ENCODE assay signal across 10 cellular contexts in the genomic region with DNA sequence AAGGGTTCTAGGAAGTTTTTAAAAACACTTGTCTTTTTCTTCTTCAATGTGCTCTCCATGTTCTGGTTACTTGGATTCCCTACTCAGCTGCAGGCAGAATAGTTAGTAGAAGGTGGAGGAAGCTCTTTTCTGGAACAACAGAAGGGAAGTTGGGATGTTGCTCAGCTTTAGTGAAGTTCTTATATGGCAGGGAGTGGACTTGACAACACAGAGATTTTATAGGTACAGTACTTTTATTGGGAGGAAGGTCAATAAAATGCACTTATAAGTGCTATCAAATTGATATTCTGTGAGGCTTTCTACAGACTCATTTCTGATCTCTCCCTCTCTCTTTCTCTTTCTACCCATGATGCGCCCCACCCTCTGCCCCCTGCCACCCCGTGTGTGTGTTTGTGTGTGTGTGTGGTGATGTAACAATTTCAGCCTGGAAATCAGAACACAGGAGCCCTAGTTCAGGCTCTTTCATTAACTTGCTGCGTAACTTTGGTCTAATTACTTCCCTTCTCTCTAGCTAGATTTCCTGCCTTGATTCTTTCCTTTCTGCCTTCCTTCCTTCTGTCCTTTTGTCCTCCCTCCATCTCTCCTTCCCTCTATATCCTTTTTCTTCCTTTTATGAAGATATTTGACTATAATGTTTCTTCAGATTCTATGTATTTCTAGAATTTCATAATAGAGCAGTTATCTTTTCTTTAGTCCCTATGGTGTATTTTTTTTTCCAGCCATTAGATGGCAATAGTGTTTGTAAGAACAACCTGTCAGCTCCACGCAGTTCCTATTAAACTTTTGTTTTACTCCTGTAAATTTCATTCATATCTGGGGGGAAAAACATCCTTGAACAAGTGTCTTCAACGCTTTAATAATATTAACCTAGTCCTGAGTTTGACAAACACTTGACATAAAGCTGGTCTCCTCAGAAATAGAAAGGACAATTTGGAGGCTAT. TPM values are rescaled to one million over a fixed set of nuclear protein-coding genes. Genes with fewer than 3 reads are reported as not detected.
DNase-seq lines count a peak whose midpoint lies in the region; ATAC-seq and TF ChIP-seq lines count a peak whose summit lies in the region.
"Had no signal": no experiment of that assay in that cellular context is flagged by ENCODE, and none has a peak within 500 bp of the region (broad histone marks: within the 10 kb centered on the region; RNA-seq: fewer than 3 reads in every experiment).

No MANE protein-coding gene starts in this region.

- no peak overlapping the region for H2AFZ ChIP-seq in KMS-11 (ENCODE audit: low read depth)
- H2AFZ ChIP-seq in osteoblast (ENCODE audit: low read length), result no peak overlapping the region
- H2AFZ ChIP-seq in neuronal stem cell (ENCODE audit: low read length), result no peak overlapping the region

- no peak overlapping the region for H4K91ac ChIP-seq in neuronal stem cell (ENCODE audit: low read depth, low read length, poor library complexity)

- TF ChIP-seq CTCF in KMS-11 (conservative IDR thresholded peaks at IDR 0.05; ENCODE audit: low read depth, low read length), result peak; percentile 50
- no peak for TF ChIP-seq CTCF in cardiac fibroblast (IDR thresholded peaks at IDR 0.05; ENCODE audit: low read depth, low read length)
- TF ChIP-seq CTCF in osteoblast (IDR thresholded peaks at IDR 0.05; ENCODE audit: extremely low read depth, low read depth, low read length), result peak; percentile 45

- no peak overlapping the region for H3K4ac ChIP-seq in neuronal stem cell (ENCODE audit: low read length)

- H3K9me3 ChIP-seq in osteoblast (ENCODE audit: low read depth, low read length), result peaks cover 2% of the 10 kb centered on the region
- H3K9me3 ChIP-seq in neuronal stem cell (replicated peaks in 1 of 2; ENCODE audit: control insufficient read depth in 2 of 2, insufficient read depth in 1 of 2, low read depth in 1 of 2, low read length in 2 of 2), result no peaks in the 10 kb centered on the region

- DNase-seq in DMS53 (lab: John Stamatoyannopoulos, UW) (peak; percentile 28), DMS53 treated with DMSO at 0.1 percent for 48 hours (lab: John Stamatoyannopoulos, UW; ENCODE audit: unreplicated experiment) (no peak), cardiac fibroblast (ENCODE audit: low read depth in 2 of 2) (peak; percentile 29 to 47), osteoblast (ENCODE audit: insufficient read length, low spot score, missing footprints) (no peak), neuronal stem cell (ENCODE audit: low spot score) (no peak)
- DNase-seq: SHP77 treated with DMSO at 0.1 percent for 48 hours had no signal

- ATAC-seq in GM21717 (IDR thresholded peaks at IDR 0.05; ENCODE audit: unreplicated experiment) (no peak), HG03442 (IDR thresholded peaks at IDR 0.05; ENCODE audit: unreplicated experiment) (no peak)
- ATAC-seq: right cardiac atrium had no signal

- WGBS in neuronal stem cell (ENCODE audit: extremely low coverage in 2 of 2, insufficient read length in 2 of 2, insufficient replicate concordance in 1 of 2), 2 donors, result no CpG with 5 or more reads among the region's 5 CpGs

- H3K27me3 ChIP-seq in KMS-11 (ENCODE audit: insufficient read depth, low read depth), result no peaks in the 10 kb centered on the region
- no peaks in the 10 kb centered on the region for H3K27me3 ChIP-seq in osteoblast (ENCODE audit: insufficient read depth, low read length)
- H3K27me3 ChIP-seq in neuronal stem cell (ENCODE audit: control insufficient read depth in 3 of 3, insufficient read depth in 3 of 3, low read depth in 1 of 3, low read length in 3 of 3), result no peaks in the 10 kb centered on the region

- no peaks in the 10 kb centered on the region for H3K79me2 ChIP-seq in KMS-11 (ENCODE audit: insufficient read depth, low read depth)
- no peaks in the 10 kb centered on the region for H3K79me2 ChIP-seq in osteoblast (ENCODE audit: insufficient read depth, low read length)

- no peaks in the 10 kb centered on the region for H3K36me3 ChIP-seq in KMS-11 (ENCODE audit: insufficient read depth)
- no peaks in the 10 kb centered on the region for H3K36me3 ChIP-seq in osteoblast (ENCODE audit: insufficient read depth, low read length)
- peaks cover 0 to 23% of the 10 kb centered on the region in 2 donors for H3K36me3 ChIP-seq in neuronal stem cell (replicated peaks in 1 of 2; ENCODE audit: control insufficient read depth in 2 of 2, insufficient read depth in 2 of 2, low read length in 2 of 2)

- no peak overlapping the region for H4K8ac ChIP-seq in neuronal stem cell (ENCODE audit: low read depth, low read length)

- no peak overlapping the region for H2AK5ac ChIP-seq in neuronal stem cell (ENCODE audit: low read depth, low read length)

- no peak overlapping the region; the same call in 1 of the 2 replicates for H3K4me2 ChIP-seq in KMS-11
- H3K4me2 ChIP-seq in osteoblast (ENCODE audit: insufficient read depth, low read length), result no peak overlapping the region
- no peak overlapping the region for H3K4me2 ChIP-seq in neuronal stem cell (ENCODE audit: insufficient read depth, low read length, poor library complexity, severe bottlenecking)

- no peak overlapping the region for H2BK120ac ChIP-seq in neuronal stem cell (ENCODE audit: low read depth, low read length)

- no peak overlapping the region for H3K23ac ChIP-seq in neuronal stem cell (ENCODE audit: low read depth, low read length, poor library complexity)

- no peak overlapping the region for H2BK5ac ChIP-seq in neuronal stem cell (ENCODE audit: low read length)

- H3K79me1 ChIP-seq in neuronal stem cell (ENCODE audit: low read depth, low read length), result no peaks in the 10 kb centered on the region

- no peak overlapping the region for H3K4me3 ChIP-seq in KMS-11 (IDR thresholded peaks at IDR 0.05; ENCODE audit: insufficient read depth, low read depth, low read length)
- H3K4me3 ChIP-seq in cardiac fibroblast (replicated peaks in 1 of 2; ENCODE audit: low read depth in 2 of 2, low read length in 2 of 2), result no peak overlapping the region
- H3K4me3 ChIP-seq in osteoblast (ENCODE audit: insufficient read depth, low read length), result no peak overlapping the region
- H3K4me3 ChIP-seq in neuronal stem cell (ENCODE audit: low read length in 2 of 2), result no peak overlapping the region

- no peak overlapping the region for H2BK12ac ChIP-seq in neuronal stem cell (ENCODE audit: low read length)

- H3K9ac ChIP-seq in KMS-11 (no peak overlapping the region), neuronal stem cell (ENCODE audit: low read depth, low read length, poor library complexity) (no peak overlapping the region)

- H3K27ac ChIP-seq in KMS-11, result no peak overlapping the region
- H3K27ac ChIP-seq in osteoblast (ENCODE audit: low read depth, low read length), result no peak overlapping the region
- no peak overlapping the region for H3K27ac ChIP-seq in neuronal stem cell (replicated peaks; ENCODE audit: low read length)

- no peak overlapping the region for H3K18ac ChIP-seq in neuronal stem cell (ENCODE audit: low read length)

- H3K14ac ChIP-seq in neuronal stem cell (ENCODE audit: low read length), result no peak overlapping the region

- H3K4me1 ChIP-seq in KMS-11 (ENCODE audit: low read depth, poor library complexity, severe bottlenecking), result peaks cover 22% of the 10 kb centered on the region
- no peaks in the 10 kb centered on the region for H3K4me1 ChIP-seq in osteoblast (ENCODE audit: insufficient read depth, low read length)
- no peaks in the 10 kb centered on the region for H3K4me1 ChIP-seq in neuronal stem cell (ENCODE audit: control insufficient read depth in 2 of 2, insufficient read depth in 1 of 2, low read depth in 1 of 2, low read length in 2 of 2)

- no peaks in the 10 kb centered on the region for H4K20me1 ChIP-seq in KMS-11 (ENCODE audit: insufficient read depth)
- H4K20me1 ChIP-seq in osteoblast (ENCODE audit: insufficient read depth, low read length), result no peaks in the 10 kb centered on the region

- no peak overlapping the region for H2BK15ac ChIP-seq in neuronal stem cell (ENCODE audit: low read length)

RNA-seq across cellular contexts. Expression of gene HEPH, which starts 37.1 kb away (rescaled TPM):
- 63.0 and 64.5 TPM in 2 replicates for total RNA-seq in osteoblast
- 45.7 TPM for polyA plus RNA-seq in neuronal stem cell (2013, experiment 1 of 2)
- polyA plus RNA-seq in neuronal stem cell (2013, experiment 2 of 2), result 45.2 TPM

Comparison
In these comparisons a context has a peak if more than half of its experiments do, and no peak if none do; other contexts are left out.
1. DNase-seq: peak in DMS53 (single experiment) and cardiac fibroblast (2 of 2); none in DMS53 treated with DMSO at 0.1 percent for 48 hours (single experiment), osteoblast (single experiment) and neuronal stem cell (single experiment).